ENCODE assay signal across 14 cellular contexts in genomic region chr1:110309768-110310167, GRCh38. TPM values are rescaled to one million over a fixed set of nuclear protein-coding genes. Genes with fewer than 3 reads are reported as not detected.
DNase-seq lines count a peak whose midpoint lies in the region; ATAC-seq and TF ChIP-seq lines count a peak whose summit lies in the region.
"Had no signal": no experiment of that assay in that cellular context is flagged by ENCODE, and none has a peak within 500 bp of the region (broad histone marks: within the 10 kb centered on the region; RNA-seq: fewer than 3 reads in every experiment).

No MANE protein-coding gene starts in this region.

- intact Hi-C loops in tibial artery (cut with DNase I; ENCODE audit: low total_unique reads) = loop anchor here (5.0 kb wide), 1 partner anchor 148 kb away; no protein-coding TSS in a partner anchor

- no peaks in the 10 kb centered on the region for H3K36me3 Mint-ChIP-seq in HFFc6 (ENCODE audit: low read depth)
- H3K36me3 Mint-ChIP-seq in chondrocyte (ENCODE audit: low read depth) = no peaks in the 10 kb centered on the region
- H3K36me3 Mint-ChIP-seq in activated T-cell treated with anti-CD3 and anti-CD28 coated beads, Interleukin-2, amount 50 U/mL, for 72 hours (ENCODE audit: insufficient read depth in 2 of 2) = no peaks in the 10 kb centered on the region

- H3K27me3 Mint-ChIP-seq in HFFc6 (ENCODE audit: insufficient read depth) = peaks cover 2% of the 10 kb centered on the region
- peaks cover 3% of the 10 kb centered on the region for H3K27me3 Mint-ChIP-seq in chondrocyte (ENCODE audit: low read depth)
- no peaks in the 10 kb centered on the region for H3K27me3 Mint-ChIP-seq in activated T-cell treated with anti-CD3 and anti-CD28 coated beads, Interleukin-2, amount 50 U/mL, for 72 hours (ENCODE audit: low read depth)

- H3K4me3 ChIP-seq in AG09309 (ENCODE audit: control insufficient read depth, low read depth, low read length) = no peak overlapping the region
- H3K4me3 ChIP-seq in tibial artery = no peak overlapping the region
- H3K4me3 ChIP-seq: ascending aorta, BLaER1, pancreas had no signal

- TF ChIP-seq CTCF in AG09309 (IDR thresholded peaks at IDR 0.05; ENCODE audit: control insufficient read depth, insufficient read depth, low read depth, low read length, missing control alignments) (peak; percentile 29), HFFc6 (IDR thresholded peaks at IDR 0.05) (peak; percentile 54), chondrocyte (IDR thresholded peaks at IDR 0.05) (no peak), tibial artery (IDR thresholded peaks at IDR 0.05) (no peak)

- H3K4me1 ChIP-seq in tibial artery = peaks cover 0 to 10% (median 3%) of the 10 kb centered on the region in 4 donors
- H3K4me1 ChIP-seq: ascending aorta had no signal

- H3K4me1 Mint-ChIP-seq in HFFc6 (ENCODE audit: low read depth) = peaks cover 69% of the 10 kb centered on the region
- H3K4me1 Mint-ChIP-seq in chondrocyte (ENCODE audit: low read depth) = peaks cover 35% of the 10 kb centered on the region
- no peaks in the 10 kb centered on the region for H3K4me1 Mint-ChIP-seq in activated T-cell treated with anti-CD3 and anti-CD28 coated beads, Interleukin-2, amount 50 U/mL, for 72 hours (ENCODE audit: low read depth)

- no peak overlapping the region for H3K27ac ChIP-seq in tibial artery
- H3K27ac ChIP-seq: ascending aorta, BLaER1 had no signal

- H3K9me3 Mint-ChIP-seq in HFFc6 (no peaks in the 10 kb centered on the region), chondrocyte (ENCODE audit: low read depth) (no peaks in the 10 kb centered on the region)
- no peaks in the 10 kb centered on the region for H3K9me3 Mint-ChIP-seq in activated T-cell treated with anti-CD3 and anti-CD28 coated beads, Interleukin-2, amount 50 U/mL, for 72 hours

- DNase-seq in AG09309 (ENCODE audit: low read depth) = peak; percentile 80
- DNase-seq in HFFc6 = peak; percentile 98
- DNase-seq in chondrocyte (ENCODE audit: low spot score) = no peak
- peak; percentile 83 for DNase-seq in kidney glomerular epithelial cell (lab: John Stamatoyannopoulos, UW)
- no peak for DNase-seq in medulla oblongata (ENCODE audit: extremely low spot score)
- DNase-seq in activated T-cell treated with anti-CD3 and anti-CD28 coated beads, Interleukin-2, amount 50 U/mL, for 72 hours = no peak
- DNase-seq in tibial artery = no peak
- DNase-seq: NCI-H446, T-helper 17 cell had no signal

- peak overlapping the region; percentile 98 for H3K27ac Mint-ChIP-seq in HFFc6
- peak overlapping the region; percentile 8 for H3K27ac Mint-ChIP-seq in chondrocyte (ENCODE audit: unreplicated experiment)
- no peak overlapping the region for H3K27ac Mint-ChIP-seq in activated T-cell treated with anti-CD3 and anti-CD28 coated beads, Interleukin-2, amount 50 U/mL, for 72 hours
- H3K27ac Mint-ChIP-seq: T-helper 17 cell had no signal

- no peaks in the 10 kb centered on the region for H3K27me3 ChIP-seq in tibial artery
- H3K27me3 ChIP-seq: ascending aorta, BLaER1, pancreas had no signal

- no peaks in the 10 kb centered on the region for H3K36me3 ChIP-seq in tibial artery
- H3K36me3 ChIP-seq: ascending aorta, BLaER1, pancreas had no signal

- H3K9me3 ChIP-seq in tibial artery = no peaks in the 10 kb centered on the region
- H3K9me3 ChIP-seq: ascending aorta, BLaER1, pancreas had no signal

- H3K4me3 Mint-ChIP-seq in HFFc6 (peak overlapping the region; percentile 73), chondrocyte (ENCODE audit: unreplicated experiment) (no peak overlapping the region)
- H3K4me3 Mint-ChIP-seq in activated T-cell treated with anti-CD3 and anti-CD28 coated beads, Interleukin-2, amount 50 U/mL, for 72 hours = no peak overlapping the region
- H3K4me3 Mint-ChIP-seq: T-helper 17 cell had no signal

- ATAC-seq in HG03025 (IDR thresholded peaks at IDR 0.05; ENCODE audit: low FRiP score, unreplicated experiment) = no peak
- no peak for ATAC-seq in activated T-cell treated with anti-CD3 and anti-CD28 coated beads, Interleukin-2, amount 50 U/mL, for 72 hours (replicated peaks in 1 of 2)
- ATAC-seq: Panc1, T-helper 17 cell had no signal

RNA-seq across cellular contexts. Expression of gene RBM15, which starts 29.4 kb away (rescaled TPM):
- total RNA-seq in HFFc6 (2021; fragmentation: NEBNext Ultra II Directional; extraction: Animal tissue kit (Norgen Biotek cat#: 25700)) = 10 to 100 TPM; 16.1 to 18.2 (median 17.3) TPM
- 17.4 to 21.3 TPM (median 19.0 TPM) in 3 replicates for total RNA-seq in chondrocyte
- 10 to 100 TPM; 75.0 to 77.8 TPM for total RNA-seq in activated T-cell treated with anti-CD3 and anti-CD28 coated beads, Interleukin-2, amount 50 U/mL, for 72 hours

Comparison
In these comparisons a context has a peak if more than half of its experiments do, and no peak if none do; other contexts are left out.
1. DNase-seq: peak in AG09309 (single experiment), HFFc6 (single experiment) and kidney glomerular epithelial cell (single experiment); none in chondrocyte (single experiment), medulla oblongata (single experiment), activated T-cell treated with anti-CD3 and anti-CD28 coated beads, Interleukin-2, amount 50 U/mL, for 72 hours (0 of 2) and tibial artery (0 of 2).
2. CTCF ChIP-seq: peak in AG09309 (single experiment) and HFFc6 (single experiment); none in chondrocyte (single experiment) and tibial artery (0 of 2).